2 cellular contexts compared by ENCODE assay signal in genomic region chr7:99106869-99107268, GRCh38.
TF ChIP-seq lines count a peak whose summit lies in the region.

No MANE protein-coding gene starts in this region.

TF ChIP-seq in HCT116, 20 proteins besides CTCF, POLR2A, EP300 and RAD21:
- TF ChIP-seq JUND (IDR thresholded peaks at IDR 0.05) (peak; percentile 15; the same call in 1 of the 2 replicates), YY1 (IDR thresholded peaks at IDR 0.05; ENCODE audit: extremely low read depth, insufficient replicate concordance, low read depth, low read length) (no peak), ELF1 (IDR thresholded peaks at IDR 0.05; ENCODE audit: borderline replicate concordance, low read depth) (no peak), POLR2AphosphoS5 (IDR thresholded peaks at IDR 0.05; ENCODE audit: low read depth, low read length) (no peak)
- TF ChIP-seq, protein P1, sequence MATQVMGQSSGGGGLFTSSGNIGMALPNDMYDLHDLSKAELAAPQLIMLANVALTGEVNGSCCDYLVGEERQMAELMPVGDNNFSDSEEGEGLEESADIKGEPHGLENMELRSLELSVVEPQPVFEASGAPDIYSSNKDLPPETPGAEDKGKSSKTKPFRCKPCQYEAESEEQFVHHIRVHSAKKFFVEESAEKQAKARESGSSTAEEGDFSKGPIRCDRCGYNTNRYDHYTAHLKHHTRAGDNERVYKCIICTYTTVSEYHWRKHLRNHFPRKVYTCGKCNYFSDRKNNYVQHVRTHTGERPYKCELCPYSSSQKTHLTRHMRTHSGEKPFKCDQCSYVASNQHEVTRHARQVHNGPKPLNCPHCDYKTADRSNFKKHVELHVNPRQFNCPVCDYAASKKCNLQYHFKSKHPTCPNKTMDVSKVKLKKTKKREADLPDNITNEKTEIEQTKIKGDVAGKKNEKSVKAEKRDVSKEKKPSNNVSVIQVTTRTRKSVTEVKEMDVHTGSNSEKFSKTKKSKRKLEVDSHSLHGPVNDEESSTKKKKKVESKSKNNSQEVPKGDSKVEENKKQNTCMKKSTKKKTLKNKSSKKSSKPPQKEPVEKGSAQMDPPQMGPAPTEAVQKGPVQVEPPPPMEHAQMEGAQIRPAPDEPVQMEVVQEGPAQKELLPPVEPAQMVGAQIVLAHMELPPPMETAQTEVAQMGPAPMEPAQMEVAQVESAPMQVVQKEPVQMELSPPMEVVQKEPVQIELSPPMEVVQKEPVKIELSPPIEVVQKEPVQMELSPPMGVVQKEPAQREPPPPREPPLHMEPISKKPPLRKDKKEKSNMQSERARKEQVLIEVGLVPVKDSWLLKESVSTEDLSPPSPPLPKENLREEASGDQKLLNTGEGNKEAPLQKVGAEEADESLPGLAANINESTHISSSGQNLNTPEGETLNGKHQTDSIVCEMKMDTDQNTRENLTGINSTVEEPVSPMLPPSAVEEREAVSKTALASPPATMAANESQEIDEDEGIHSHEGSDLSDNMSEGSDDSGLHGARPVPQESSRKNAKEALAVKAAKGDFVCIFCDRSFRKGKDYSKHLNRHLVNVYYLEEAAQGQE (IDR thresholded peaks at IDR 0.05; ENCODE audit: low read depth), result no peak
TF ChIP-seq in HCT116: peak in this region for 1.

TF ChIP-seq in HEK293T, 16 proteins besides CTCF, POLR2A, EP300 and RAD21 (continued from another document):
- TF ChIP-seq, protein P2, sequence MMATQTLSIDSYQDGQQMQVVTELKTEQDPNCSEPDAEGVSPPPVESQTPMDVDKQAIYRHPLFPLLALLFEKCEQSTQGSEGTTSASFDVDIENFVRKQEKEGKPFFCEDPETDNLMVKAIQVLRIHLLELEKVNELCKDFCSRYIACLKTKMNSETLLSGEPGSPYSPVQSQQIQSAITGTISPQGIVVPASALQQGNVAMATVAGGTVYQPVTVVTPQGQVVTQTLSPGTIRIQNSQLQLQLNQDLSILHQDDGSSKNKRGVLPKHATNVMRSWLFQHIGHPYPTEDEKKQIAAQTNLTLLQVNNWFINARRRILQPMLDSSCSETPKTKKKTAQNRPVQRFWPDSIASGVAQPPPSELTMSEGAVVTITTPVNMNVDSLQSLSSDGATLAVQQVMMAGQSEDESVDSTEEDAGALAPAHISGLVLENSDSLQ (IDR thresholded peaks at IDR 0.05), result no peak
- TF ChIP-seq CTBP1 (IDR thresholded peaks at IDR 0.05; ENCODE audit: borderline replicate concordance) (no peak), FOXM1 (IDR thresholded peaks at IDR 0.05; ENCODE audit: borderline replicate concordance) (no peak), BHLHE40 (IDR thresholded peaks at IDR 0.05; ENCODE audit: borderline replicate concordance) (no peak), ELF4 (IDR thresholded peaks at IDR 0.05) (no peak), ZNF384 (IDR thresholded peaks at IDR 0.05) (no peak), FOXK2 (IDR thresholded peaks at IDR 0.05) (no peak), L3MBTL2 (conservative IDR thresholded peaks at IDR 0.05) (no peak), SUZ12 (IDR thresholded peaks at IDR 0.05) (no peak), FOXA1 (IDR thresholded peaks at IDR 0.05) (no peak), ARNT (IDR thresholded peaks at IDR 0.05) (no peak), NFRKB (IDR thresholded peaks at IDR 0.05) (no peak), LEF1 (IDR thresholded peaks at IDR 0.05; ENCODE audit: borderline replicate concordance) (no peak), HDGF (IDR thresholded peaks at IDR 0.05; ENCODE audit: borderline replicate concordance) (no peak)
